11 cellular contexts compared by ENCODE assay signal in genomic region chr1:245148069-245148468, GRCh38.
"Had no signal": no experiment of that assay in that cellular context is flagged by ENCODE, and none has a peak within 500 bp of the region (broad histone marks: within the 10 kb centered on the region; RNA-seq: fewer than 3 reads in every experiment).

No MANE protein-coding gene starts in this region.

- H3K27ac Mint-ChIP-seq: GM23338, H9, HFFc6 had no signal

- H3K27ac ChIP-seq: GM23248 had no signal

- H3K4me1 Mint-ChIP-seq: GM23338 had no signal

- ATAC-seq: GM23338, HCT116 had no signal

- H3K4me1 ChIP-seq: HAP-1 had no signal

- H3K9me3 ChIP-seq: HAP-1 had no signal

- H3K4me2 ChIP-seq: GM23338 had no signal

- H3K4me3 Mint-ChIP-seq: GM23338, H9, HFFc6 had no signal

- H2AFZ ChIP-seq: GM23248, GM23338 had no signal

- H3K9me3 Mint-ChIP-seq: GM23338, HFFc6 had no signal

- FAIRE-seq: H1, H54 had no signal

- H3K9ac ChIP-seq: GM23248 had no signal

- H3K36me3 ChIP-seq: HAP-1 had no signal

- H3K4me3 ChIP-seq: GM23248, GM23338, HAP-1 had no signal

- DNase-seq: GM23248, GOT3, H7, H9, HCEC 1CT, HFFc6 had no signal
